Comparison of ENCODE assay signal across 8 cellular contexts in genomic region chr2:74835831-74836674, GRCh38. TPM values are rescaled to one million over a fixed set of nuclear protein-coding genes. Genes with fewer than 3 reads are reported as not detected.
DNase-seq lines count a peak whose midpoint lies in the region; ATAC-seq lines count a peak whose summit lies in the region.

No MANE protein-coding gene starts in this region.

- CTCF ChIA-PET in activated CD8-positive, alpha-beta memory T cell treated with anti-CD3 and anti-CD28 coated beads, Interleukin-2, amount 10 ng/mL, durations not matched to agents 7 days and 5 days (lab: Charles Lee), result interaction anchor here (0.9 to 10.7 kb wide), 10 partner anchors 8 to 246 kb away, joined by 3 to 71 read pairs (median 4); no protein-coding TSS in a partner anchor

- H3K4me3 ChIP-seq in iPS DF 6.9 (ENCODE audit: low read length) (peak overlapping the region; percentile 75; the same call in 1 of the 2 replicates), skeletal muscle satellite cell (ENCODE audit: low read length) (peak overlapping the region; percentile 94)

- H3K4me3 Mint-ChIP-seq in activated CD8-positive, alpha-beta memory T cell treated with anti-CD3 and anti-CD28 coated beads, Interleukin-2, amount 10 ng/mL, durations not matched to agents 7 days and 5 days, result peak overlapping the region; percentile 89
- H3K4me3 Mint-ChIP-seq in activated T-helper 2 cell treated with anti-CD3 and anti-CD28 coated beads, Interferon-gamma antibody, Interleukin-2, Interleukin-4, amounts not matched to agents 10 μg/mL and 5 μg/mL and 100 μg/mL, durations not matched to agents 14 hours and 24 hours and 36 hours (ENCODE audit: low read depth), result peak overlapping the region; percentile 95

- intact Hi-C loops in activated T-helper 2 cell treated with anti-CD3 and anti-CD28 coated beads, Interferon-gamma antibody, Interleukin-2, Interleukin-4, amounts not matched to agents 10 μg/mL and 5 μg/mL and 100 μg/mL, durations not matched to agents 14 hours and 24 hours and 36 hours (cut with micrococcal nuclease), result loop anchor here (2.0 to 10.0 kb wide), 6 partner anchors 13 to 381 kb away; partner anchors contain the start of genes INO80B, LBX2, POLE4 and WBP1

- H3K27ac Mint-ChIP-seq in activated CD8-positive, alpha-beta memory T cell treated with anti-CD3 and anti-CD28 coated beads, Interleukin-2, amount 10 ng/mL, durations not matched to agents 7 days and 5 days, result peak overlapping the region; percentile 63
- peak overlapping the region; percentile 45 for H3K27ac Mint-ChIP-seq in activated T-helper 2 cell treated with anti-CD3 and anti-CD28 coated beads, Interferon-gamma antibody, Interleukin-2, Interleukin-4, amounts not matched to agents 10 μg/mL and 5 μg/mL and 100 μg/mL, durations not matched to agents 14 hours and 24 hours and 36 hours

- H3K27ac ChIP-seq in iPS DF 6.9 (ENCODE audit: low read length), result no peak overlapping the region

- H3K27me3 Mint-ChIP-seq in activated CD8-positive, alpha-beta memory T cell treated with anti-CD3 and anti-CD28 coated beads, Interleukin-2, amount 10 ng/mL, durations not matched to agents 7 days and 5 days, result peaks cover 5% of the 10 kb centered on the region
- no peaks in the 10 kb centered on the region for H3K27me3 Mint-ChIP-seq in activated T-helper 2 cell treated with anti-CD3 and anti-CD28 coated beads, Interferon-gamma antibody, Interleukin-2, Interleukin-4, amounts not matched to agents 10 μg/mL and 5 μg/mL and 100 μg/mL, durations not matched to agents 14 hours and 24 hours and 36 hours (ENCODE audit: low read depth)

- no peak for ATAC-seq in activated CD8-positive, alpha-beta memory T cell treated with anti-CD3 and anti-CD28 coated beads, Interleukin-2, amount 10 ng/mL, durations not matched to agents 7 days and 5 days
- peak; percentile 18 for ATAC-seq in HG02623 (IDR thresholded peaks at IDR 0.05; ENCODE audit: unreplicated experiment)

- DNase-seq in activated CD8-positive, alpha-beta memory T cell treated with anti-CD3 and anti-CD28 coated beads, Interleukin-2, amount 10 ng/mL, durations not matched to agents 7 days and 5 days, result no peak
- no peak for DNase-seq in activated CD8-positive, alpha-beta memory T cell treated with anti-CD3 and anti-CD28 coated beads for 24 hours
- DNase-seq in NCI-H2227 treated with DMSO at 0.1 percent for 48 hours (lab: John Stamatoyannopoulos, UW), result peak; percentile 42
- no peak for DNase-seq in activated T-helper 2 cell treated with anti-CD3 and anti-CD28 coated beads, Interferon-gamma antibody, Interleukin-2, Interleukin-4, amounts not matched to agents 10 μg/mL and 5 μg/mL and 100 μg/mL, durations not matched to agents 14 hours and 24 hours and 36 hours (ENCODE audit: low spot score)
- DNase-seq in iPS DF 6.9 (ENCODE audit: low read depth, low spot score), result no peak
- DNase-seq in activated effector memory CD4-positive, alpha-beta T cell treated with anti-CD3 and anti-CD28 coated beads, Interleukin-2, amount 50 U/mL, for 16 hours, result no peak

- H3K27me3 ChIP-seq in iPS DF 6.9 (ENCODE audit: control insufficient read depth, insufficient read depth, low read length) (no peaks in the 10 kb centered on the region), skeletal muscle satellite cell (ENCODE audit: control insufficient read depth, insufficient read depth, low read length) (no peaks in the 10 kb centered on the region)

- peaks cover 22% of the 10 kb centered on the region for H3K36me3 Mint-ChIP-seq in activated CD8-positive, alpha-beta memory T cell treated with anti-CD3 and anti-CD28 coated beads, Interleukin-2, amount 10 ng/mL, durations not matched to agents 7 days and 5 days
- H3K36me3 Mint-ChIP-seq in activated T-helper 2 cell treated with anti-CD3 and anti-CD28 coated beads, Interferon-gamma antibody, Interleukin-2, Interleukin-4, amounts not matched to agents 10 μg/mL and 5 μg/mL and 100 μg/mL, durations not matched to agents 14 hours and 24 hours and 36 hours (ENCODE audit: low read depth), result peaks cover 47% of the 10 kb centered on the region

- peaks cover 8% of the 10 kb centered on the region for H3K4me1 ChIP-seq in iPS DF 6.9 (ENCODE audit: control insufficient read depth, insufficient read depth, low read length)
- H3K4me1 ChIP-seq in skeletal muscle satellite cell (ENCODE audit: control insufficient read depth, insufficient read depth, low read length), result peaks cover 13% of the 10 kb centered on the region

- H3K9me3 Mint-ChIP-seq in activated CD8-positive, alpha-beta memory T cell treated with anti-CD3 and anti-CD28 coated beads, Interleukin-2, amount 10 ng/mL, durations not matched to agents 7 days and 5 days (ENCODE audit: low read depth), result no peaks in the 10 kb centered on the region
- H3K9me3 Mint-ChIP-seq in activated T-helper 2 cell treated with anti-CD3 and anti-CD28 coated beads, Interferon-gamma antibody, Interleukin-2, Interleukin-4, amounts not matched to agents 10 μg/mL and 5 μg/mL and 100 μg/mL, durations not matched to agents 14 hours and 24 hours and 36 hours, result no peaks in the 10 kb centered on the region

- H3K36me3 ChIP-seq in iPS DF 6.9 (ENCODE audit: control insufficient read depth, insufficient read depth, low read length) (0 out of 2 replicates have a peak, but pooled peaks cover 2% of the 10 kb centered on the region), skeletal muscle satellite cell (ENCODE audit: insufficient read depth, low read length) (no peaks in the 10 kb centered on the region)

- no CpG with 5 or more reads among the region's 15 CpGs for WGBS in iPS DF 6.9 (ENCODE audit: insufficient coverage, insufficient read length)

- peaks cover 64% of the 10 kb centered on the region for H3K4me1 Mint-ChIP-seq in activated CD8-positive, alpha-beta memory T cell treated with anti-CD3 and anti-CD28 coated beads, Interleukin-2, amount 10 ng/mL, durations not matched to agents 7 days and 5 days
- peaks cover 58% of the 10 kb centered on the region for H3K4me1 Mint-ChIP-seq in activated T-helper 2 cell treated with anti-CD3 and anti-CD28 coated beads, Interferon-gamma antibody, Interleukin-2, Interleukin-4, amounts not matched to agents 10 μg/mL and 5 μg/mL and 100 μg/mL, durations not matched to agents 14 hours and 24 hours and 36 hours (ENCODE audit: low read depth)

- peak overlapping the region; percentile 20 for H3K9ac ChIP-seq in skeletal muscle satellite cell (ENCODE audit: low read depth, low read length)

- peak overlapping the region; percentile 95 for H3K4me2 ChIP-seq in skeletal muscle satellite cell (ENCODE audit: low read length)

- H3K9me3 ChIP-seq in iPS DF 6.9 (ENCODE audit: control insufficient read depth, insufficient read depth, low read length), result no peaks in the 10 kb centered on the region
- H3K9me3 ChIP-seq in skeletal muscle satellite cell (replicated peaks; ENCODE audit: low read length), result no peaks in the 10 kb centered on the region

RNA-seq across cellular contexts. Expression of gene HK2, which starts 2.1 kb away (rescaled TPM):
- total RNA-seq in activated CD8-positive, alpha-beta memory T cell treated with anti-CD3 and anti-CD28 coated beads, Interleukin-2, amount 10 ng/mL, durations not matched to agents 7 days and 5 days, result 10 to 100 TPM; 32.2 to 45.8 TPM
- total RNA-seq in activated T-helper 2 cell treated with anti-CD3 and anti-CD28 coated beads, Interferon-gamma antibody, Interleukin-2, Interleukin-4, amounts not matched to agents 10 μg/mL and 5 μg/mL and 100 μg/mL, durations not matched to agents 14 hours and 24 hours and 36 hours, result 102 TPM in 2 replicates
- total RNA-seq in skeletal muscle satellite cell (2012; rRNA removed), result 36.2 and 54.2 TPM in 2 replicates
